Comparison of ENCODE assay signal across 1 cellular context in the genomic region with DNA sequence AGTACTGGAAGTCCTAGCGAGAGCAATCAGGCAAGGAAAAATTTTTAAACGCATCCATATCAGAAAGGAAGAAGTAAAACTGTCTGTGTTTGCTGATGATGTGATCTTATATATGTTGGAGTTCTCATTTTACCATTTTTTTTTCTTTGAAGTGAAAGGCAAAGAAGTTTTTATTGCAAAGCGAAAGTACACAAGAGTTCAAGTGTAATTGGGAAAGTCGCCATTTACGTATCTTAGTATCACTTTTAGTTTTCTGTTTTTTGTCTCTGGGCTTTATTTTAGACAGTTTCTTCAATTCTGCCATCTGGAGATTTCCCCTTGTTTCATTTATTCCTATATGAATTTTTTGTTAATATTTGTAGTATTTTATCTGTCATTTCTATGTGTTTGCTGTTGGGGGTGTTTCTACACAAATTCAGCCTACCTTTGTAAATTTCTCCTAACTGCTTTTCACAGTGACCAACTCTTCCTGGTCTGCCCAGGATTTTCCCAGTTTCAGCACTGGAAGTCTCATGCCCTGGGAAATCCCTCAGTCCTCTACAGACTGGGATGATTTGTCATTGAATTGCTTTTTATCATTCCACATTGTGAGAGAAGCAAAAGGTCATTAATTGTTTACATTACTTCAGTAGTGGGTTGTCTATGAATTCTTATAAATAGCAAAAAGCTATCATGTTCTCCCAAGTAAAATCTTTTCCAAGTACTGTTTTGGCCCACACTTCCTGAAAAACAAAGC.
TF ChIP-seq lines count a peak whose summit lies in the region.

No MANE protein-coding gene starts in this region.

TF ChIP-seq in GM12878, 131 proteins besides CTCF, POLR2A, EP300 and RAD21 (continued from another document):
- TF ChIP-seq, protein P1, sequence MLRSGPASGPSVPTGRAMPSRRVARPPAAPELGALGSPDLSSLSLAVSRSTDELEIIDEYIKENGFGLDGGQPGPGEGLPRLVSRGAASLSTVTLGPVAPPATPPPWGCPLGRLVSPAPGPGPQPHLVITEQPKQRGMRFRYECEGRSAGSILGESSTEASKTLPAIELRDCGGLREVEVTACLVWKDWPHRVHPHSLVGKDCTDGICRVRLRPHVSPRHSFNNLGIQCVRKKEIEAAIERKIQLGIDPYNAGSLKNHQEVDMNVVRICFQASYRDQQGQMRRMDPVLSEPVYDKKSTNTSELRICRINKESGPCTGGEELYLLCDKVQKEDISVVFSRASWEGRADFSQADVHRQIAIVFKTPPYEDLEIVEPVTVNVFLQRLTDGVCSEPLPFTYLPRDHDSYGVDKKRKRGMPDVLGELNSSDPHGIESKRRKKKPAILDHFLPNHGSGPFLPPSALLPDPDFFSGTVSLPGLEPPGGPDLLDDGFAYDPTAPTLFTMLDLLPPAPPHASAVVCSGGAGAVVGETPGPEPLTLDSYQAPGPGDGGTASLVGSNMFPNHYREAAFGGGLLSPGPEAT (IDR thresholded peaks at IDR 0.05; ENCODE audit: low read depth), result peak; percentile 61; the same call in 1 of the 2 replicates
- TF ChIP-seq CBX3 (IDR thresholded peaks at IDR 0.05; ENCODE audit: borderline replicate concordance, low read depth), result no peak
- no peak for TF ChIP-seq STAT1 (conservative IDR thresholded peaks at IDR 0.05)
- no peak for TF ChIP-seq PAX5 (IDR thresholded peaks at IDR 0.05; ENCODE audit: borderline replicate concordance, low read depth, low read length)
- TF ChIP-seq CEBPZ (IDR thresholded peaks at IDR 0.05; ENCODE audit: low read depth, low read length), result no peak
- TF ChIP-seq, protein P2, sequence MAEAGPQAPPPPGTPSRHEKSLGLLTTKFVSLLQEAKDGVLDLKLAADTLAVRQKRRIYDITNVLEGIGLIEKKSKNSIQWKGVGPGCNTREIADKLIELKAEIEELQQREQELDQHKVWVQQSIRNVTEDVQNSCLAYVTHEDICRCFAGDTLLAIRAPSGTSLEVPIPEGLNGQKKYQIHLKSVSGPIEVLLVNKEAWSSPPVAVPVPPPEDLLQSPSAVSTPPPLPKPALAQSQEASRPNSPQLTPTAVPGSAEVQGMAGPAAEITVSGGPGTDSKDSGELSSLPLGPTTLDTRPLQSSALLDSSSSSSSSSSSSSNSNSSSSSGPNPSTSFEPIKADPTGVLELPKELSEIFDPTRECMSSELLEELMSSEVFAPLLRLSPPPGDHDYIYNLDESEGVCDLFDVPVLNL (IDR thresholded peaks at IDR 0.05; ENCODE audit: low read depth, low read length), result no peak
- TF ChIP-seq JUND (IDR thresholded peaks at IDR 0.05; ENCODE audit: low read depth, low read length), result no peak
- no peak; the same call in 1 of the 2 replicates for TF ChIP-seq GABPA (IDR thresholded peaks at IDR 0.05; ENCODE audit: low read depth)
- TF ChIP-seq MTA3 (IDR thresholded peaks at IDR 0.05; ENCODE audit: borderline replicate concordance, low read length), result no peak
